ENCODE assay signal across 21 cellular contexts in genomic region chr17:16178836-16179235, GRCh38.
"Had no signal": no experiment of that assay in that cellular context is flagged by ENCODE, and none has a peak within 500 bp of the region (broad histone marks: within the 10 kb centered on the region; RNA-seq: fewer than 3 reads in every experiment).

No MANE protein-coding gene starts in this region.

- H2AFZ ChIP-seq: parathyroid adenoma had no signal

- DNase-seq: activated CD4-positive, alpha-beta memory T cell treated with anti-CD3 and anti-CD28 coated beads for 36 hours; activated CD4-positive, alpha-beta T cell treated with anti-CD3 and anti-CD28 coated beads for 48 hours; activated naive CD4-positive, alpha-beta T cell treated with Interleukin-2 at 50 U/mL for 16 hours; activated naive CD8-positive, alpha-beta T cell treated with anti-CD3 and anti-CD28 coated beads, Interleukin-2, amount 10 ng/mL, durations not matched to agents 7 days and 5 days; activated T-cell treated with anti-CD3 and anti-CD28 coated beads, Interleukin-2, amount 50 U/mL, for 48 hours; amniotic stem cell; effector CD4-positive, alpha-beta T cell; erythroblast; heart left ventricle; lower lobe of right lung; naive B cell; nucleus accumbens; right cardiac atrium; stimulated activated CD4-positive, alpha-beta T cell treated with anti-CD3 and anti-CD28 coated beads, Interleukin-12 subunit alpha, Interleukin-12 subunit beta, amount 100 ng/mL, for 4 hours; stimulated activated CD4-positive, alpha-beta T cell treated with anti-CD3 and anti-CD28 coated beads, Interleukin-1b, Interleukin-23, amount 100 ng/mL, for 48 hours; stimulated activated naive CD8-positive, alpha-beta T cell treated with anti-CD3 and anti-CD28 coated beads, Interleukin-15, amount 100 ng/mL, for 72 hours; T1000; transverse colon had no signal

- H3K36me3 ChIP-seq: cardiac muscle cell had no signal

- H3K27ac ChIP-seq: cardiac muscle cell, heart left ventricle, lower lobe of right lung, parathyroid adenoma, transverse colon had no signal

- H3K4me3 ChIP-seq: cardiac muscle cell, heart left ventricle, lower lobe of right lung, transverse colon had no signal

- H3K27me3 ChIP-seq: cardiac muscle cell, heart left ventricle, transverse colon had no signal

- H3K4me1 ChIP-seq: lower lobe of right lung, parathyroid adenoma had no signal

- ATAC-seq: heart left ventricle; left lobe of liver; lower lobe of right lung; right cardiac atrium; stimulated activated naive CD8-positive, alpha-beta T cell treated with anti-CD3 and anti-CD28 coated beads, Interleukin-15, amount 100 ng/mL, for 72 hours had no signal

- H3K9me3 ChIP-seq: heart left ventricle, lower lobe of right lung, transverse colon had no signal

- H3K9ac ChIP-seq: parathyroid adenoma had no signal
